In genomic region chr20:2793471-2793870, GRCh38 we compare ENCODE assay signal across 21 cellular contexts. TPM values are rescaled to one million over a fixed set of nuclear protein-coding genes. Genes with fewer than 3 reads are reported as not detected.
DNase-seq lines count a peak whose midpoint lies in the region; ATAC-seq and TF ChIP-seq lines count a peak whose summit lies in the region.
"Had no signal": no experiment of that assay in that cellular context is flagged by ENCODE, and none has a peak within 500 bp of the region (broad histone marks: within the 10 kb centered on the region; RNA-seq: fewer than 3 reads in every experiment).

No MANE protein-coding gene starts in this region.

- H4K20me1 ChIP-seq in osteoblast (ENCODE audit: insufficient read depth, low read length), result peaks cover 3% of the 10 kb centered on the region

- ATAC-seq in activated naive CD8-positive, alpha-beta T cell treated with anti-CD3 and anti-CD28 coated beads, Interleukin-2, amount 50 U/mL, for 24 hours, result no peak
- no peak for ATAC-seq in GM18505 (IDR thresholded peaks at IDR 0.05; ENCODE audit: unreplicated experiment)
- ATAC-seq in HG02970 (IDR thresholded peaks at IDR 0.05; ENCODE audit: low FRiP score, unreplicated experiment), result no peak

- peaks cover 57% of the 10 kb centered on the region for H3K27me3 ChIP-seq in osteoblast (ENCODE audit: insufficient read depth, low read length)
- H3K27me3 ChIP-seq in HAP-1 (ENCODE audit: low read depth), result no peaks in the 10 kb centered on the region
- H3K27me3 ChIP-seq: BLaER1 treated with 17β-estradiol and CSF1 and Interleukin-3, amounts not matched to agents 10 nM and 100 nM had no signal

- no peak overlapping the region for H3K4me3 ChIP-seq in osteoblast (ENCODE audit: insufficient read depth, low read length)
- H3K4me3 ChIP-seq in HAP-1, result no peak overlapping the region
- H3K4me3 ChIP-seq: BLaER1 treated with 17β-estradiol and CSF1 and Interleukin-3, amounts not matched to agents 10 nM and 100 nM; GM23248 had no signal

- no peak overlapping the region for H3K27ac ChIP-seq in osteoblast (ENCODE audit: low read depth, low read length)
- H3K27ac ChIP-seq: BLaER1 treated with 17β-estradiol and CSF1 and Interleukin-3, amounts not matched to agents 10 nM and 100 nM; GM23248; HL-60 had no signal

- TF ChIP-seq CTCF in nephron (IDR thresholded peaks at IDR 0.05; ENCODE audit: unreplicated experiment in 3 of 3) (no peak), osteoblast (IDR thresholded peaks at IDR 0.05; ENCODE audit: extremely low read depth, low read depth, low read length) (no peak)

- in situ Hi-C loops in HAP-1 (cut with MboI; ENCODE audit: low sequenced_read_pairs), result no loop called here

- H3K27me3 Mint-ChIP-seq in activated naive CD8-positive, alpha-beta T cell treated with anti-CD3 and anti-CD28 coated beads, Interleukin-2, amount 50 U/mL, for 24 hours, result peaks cover 19% of the 10 kb centered on the region
- H3K27me3 Mint-ChIP-seq in activated naive CD8-positive, alpha-beta T cell treated with anti-CD3 and anti-CD28 coated beads for 36 hours, result peaks cover 4% of the 10 kb centered on the region
- no peaks in the 10 kb centered on the region for H3K27me3 Mint-ChIP-seq in nephron (ENCODE audit: low read depth)

- no peak for DNase-seq in activated naive CD8-positive, alpha-beta T cell treated with anti-CD3 and anti-CD28 coated beads, Interleukin-2, amount 50 U/mL, for 24 hours
- DNase-seq in activated naive CD8-positive, alpha-beta T cell treated with anti-CD3 and anti-CD28 coated beads for 36 hours, result no peak
- peak; percentile 58 for DNase-seq in osteoblast (ENCODE audit: insufficient read length, low spot score, missing footprints)
- no peak for DNase-seq in HAP-1 (ENCODE audit: low spot score in 2 of 2)
- DNase-seq: 8988T, COR-L47, DMS79, GDM1, GM23248, HCEC 1CT had no signal

- H3K4me1 ChIP-seq in osteoblast (ENCODE audit: insufficient read depth, low read length) (no peaks in the 10 kb centered on the region), HAP-1 (no peaks in the 10 kb centered on the region)

- no peaks in the 10 kb centered on the region for H3K9me3 ChIP-seq in osteoblast (ENCODE audit: low read depth, low read length)
- no peaks in the 10 kb centered on the region for H3K9me3 ChIP-seq in HAP-1
- H3K9me3 ChIP-seq: BLaER1 treated with 17β-estradiol and CSF1 and Interleukin-3, amounts not matched to agents 10 nM and 100 nM had no signal

- no peaks in the 10 kb centered on the region for H3K36me3 Mint-ChIP-seq in activated naive CD8-positive, alpha-beta T cell treated with anti-CD3 and anti-CD28 coated beads, Interleukin-2, amount 50 U/mL, for 24 hours (ENCODE audit: low read depth)
- H3K36me3 Mint-ChIP-seq in activated naive CD8-positive, alpha-beta T cell treated with anti-CD3 and anti-CD28 coated beads for 36 hours, result no peaks in the 10 kb centered on the region
- H3K36me3 Mint-ChIP-seq in nephron (ENCODE audit: low read depth), result peaks cover 58% of the 10 kb centered on the region
- H3K36me3 Mint-ChIP-seq: CD8-positive, alpha-beta memory T cell had no signal

- no peak overlapping the region for H3K4me3 Mint-ChIP-seq in activated naive CD8-positive, alpha-beta T cell treated with anti-CD3 and anti-CD28 coated beads, Interleukin-2, amount 50 U/mL, for 24 hours
- H3K4me3 Mint-ChIP-seq in activated naive CD8-positive, alpha-beta T cell treated with anti-CD3 and anti-CD28 coated beads for 36 hours, result no peak overlapping the region
- H3K4me3 Mint-ChIP-seq in nephron, result no peak overlapping the region
- H3K4me3 Mint-ChIP-seq: B cell; CD8-positive, alpha-beta memory T cell had no signal

- H3K79me2 ChIP-seq in osteoblast (ENCODE audit: insufficient read depth, low read length), result no peaks in the 10 kb centered on the region

- no peaks in the 10 kb centered on the region for H3K4me1 Mint-ChIP-seq in activated naive CD8-positive, alpha-beta T cell treated with anti-CD3 and anti-CD28 coated beads, Interleukin-2, amount 50 U/mL, for 24 hours
- H3K4me1 Mint-ChIP-seq in activated naive CD8-positive, alpha-beta T cell treated with anti-CD3 and anti-CD28 coated beads for 36 hours, result peaks cover 2% of the 10 kb centered on the region
- H3K4me1 Mint-ChIP-seq in nephron, result no peaks in the 10 kb centered on the region
- H3K4me1 Mint-ChIP-seq: CD8-positive, alpha-beta memory T cell had no signal

- no peak for TF ChIP-seq POLR2A in GM18505 (IDR thresholded peaks at IDR 0.05; ENCODE audit: borderline replicate concordance, extremely low read depth, insufficient read depth, insufficient read length)

- peak overlapping the region; percentile 24 for H3K27ac Mint-ChIP-seq in activated naive CD8-positive, alpha-beta T cell treated with anti-CD3 and anti-CD28 coated beads, Interleukin-2, amount 50 U/mL, for 24 hours
- no peak overlapping the region for H3K27ac Mint-ChIP-seq in activated naive CD8-positive, alpha-beta T cell treated with anti-CD3 and anti-CD28 coated beads for 36 hours
- peak overlapping the region in 2 of 3 experiments; percentile 20 to 50 for H3K27ac Mint-ChIP-seq in nephron
- H3K27ac Mint-ChIP-seq: B cell; CD8-positive, alpha-beta memory T cell had no signal

- H2AFZ ChIP-seq in osteoblast (ENCODE audit: low read length), result no peak overlapping the region
- H2AFZ ChIP-seq: GM23248 had no signal

- no peaks in the 10 kb centered on the region for H3K9me3 Mint-ChIP-seq in activated naive CD8-positive, alpha-beta T cell treated with anti-CD3 and anti-CD28 coated beads, Interleukin-2, amount 50 U/mL, for 24 hours
- no peaks in the 10 kb centered on the region for H3K9me3 Mint-ChIP-seq in activated naive CD8-positive, alpha-beta T cell treated with anti-CD3 and anti-CD28 coated beads for 36 hours
- H3K9me3 Mint-ChIP-seq in nephron, result peaks cover 3% of the 10 kb centered on the region
- H3K9me3 Mint-ChIP-seq: CD8-positive, alpha-beta memory T cell had no signal

- no peak overlapping the region for H3K4me2 ChIP-seq in osteoblast (ENCODE audit: insufficient read depth, low read length)
- H3K4me2 ChIP-seq: BLaER1 treated with 17β-estradiol and CSF1 and Interleukin-3, amounts not matched to agents 10 nM and 100 nM had no signal

- H3K36me3 ChIP-seq in osteoblast (ENCODE audit: insufficient read depth, low read length), result no peaks in the 10 kb centered on the region
- H3K36me3 ChIP-seq in HAP-1 (replicated peaks), result peaks cover 30% of the 10 kb centered on the region

RNA-seq across cellular contexts. Expression of gene CPXM1, which starts 7.0 kb away (rescaled TPM):
- 1 to 10 TPM; 4.2 to 4.3 TPM for total RNA-seq in activated naive CD8-positive, alpha-beta T cell treated with anti-CD3 and anti-CD28 coated beads for 36 hours
- under 0.01 and 0.88 TPM in 2 replicates for total RNA-seq in osteoblast
- total RNA-seq: GM23248, H4, HT1080 had no signal

RNA-seq across cellular contexts. Expression of gene C20orf141, which starts 21.3 kb away (rescaled TPM):
- not detected for total RNA-seq in activated naive CD8-positive, alpha-beta T cell treated with anti-CD3 and anti-CD28 coated beads for 36 hours
- total RNA-seq in osteoblast, result 0.29 and 0.36 TPM in 2 replicates
- total RNA-seq: A673; B cell; CD8-positive, alpha-beta memory T cell; Daoy; GM23248; H4 had no signal

RNA-seq across cellular contexts. Expression of gene TMEM239, which starts 22.7 kb away (rescaled TPM):
- total RNA-seq in activated naive CD8-positive, alpha-beta T cell treated with anti-CD3 and anti-CD28 coated beads for 36 hours, result not detected
- under 0.01 TPM in 1 of 2 replicates, not detected in the other for total RNA-seq in osteoblast
- total RNA-seq: A673; B cell; CD8-positive, alpha-beta memory T cell; Daoy; GM23248; H4; HT1080 had no signal

RNA-seq across cellular contexts. Expression of gene PCED1A, which starts 47.0 kb away (rescaled TPM):
- total RNA-seq in activated naive CD8-positive, alpha-beta T cell treated with anti-CD3 and anti-CD28 coated beads for 36 hours, result 10 to 100 TPM; 24.2 to 26.3 TPM
- total RNA-seq in osteoblast, result 21.5 and 24.2 TPM in 2 replicates

RNA-seq across cellular contexts. Expression of gene VPS16, which starts 47.1 kb away (rescaled TPM):
- 10 to 100 TPM; 33.5 to 34.1 TPM for total RNA-seq in activated naive CD8-positive, alpha-beta T cell treated with anti-CD3 and anti-CD28 coated beads for 36 hours
- 36.2 and 40.1 TPM in 2 replicates for total RNA-seq in osteoblast
